27 cellular contexts compared by ENCODE assay signal in genomic region chr17:81690066-81690465, GRCh38.
"Had no signal": no experiment of that assay in that cellular context is flagged by ENCODE, and none has a peak within 500 bp of the region (broad histone marks: within the 10 kb centered on the region; RNA-seq: fewer than 3 reads in every experiment).

No MANE protein-coding gene starts in this region.

- ATAC-seq: activated T-cell treated with anti-CD3 and anti-CD28 coated beads, Interleukin-2, amount 50 U/mL, for 72 hours; foreskin keratinocyte; mucosa of descending colon; natural killer cell treated with Interleukin-12 subunit alpha and Interleukin-12 subunit beta and Interleukin-15 and Interleukin-18, amount 100 ng/mL, for 72 hours; sciatic nerve; T-cell had no signal

- H3K36me3 Mint-ChIP-seq: natural killer cell treated with Interleukin-12 subunit alpha and Interleukin-12 subunit beta and Interleukin-15 and Interleukin-18, amount 100 ng/mL, for 72 hours had no signal

- DNase-seq: activated CD4-positive, alpha-beta T cell treated with anti-CD3 and anti-CD28 coated beads for 4 hours; activated CD4-positive, alpha-beta T cell treated with anti-CD3 and anti-CD28 coated beads, Interleukin-2, amount 50 U/mL, for 4 hours; activated effector memory CD4-positive, alpha-beta T cell treated with Interleukin-2 at 50 U/mL for 16 hours; activated naive CD4-positive, alpha-beta T cell treated with Interleukin-2 at 50 U/mL for 16 hours; activated T-cell treated with anti-CD3 and anti-CD28 coated beads, Interleukin-2, amount 50 U/mL, for 72 hours; amniotic stem cell; brain microvascular endothelial cell; cortex of kidney; foreskin keratinocyte; islet precursor cell; left ventricle myocardium inferior; mesendoderm; mucosa of descending colon; posterior cingulate gyrus; stimulated activated CD4-positive, alpha-beta T cell treated with anti-CD3 and anti-CD28 coated beads, Interleukin-12 subunit alpha, Interleukin-12 subunit beta, amount 100 ng/mL, for 4 hours; stimulated activated CD4-positive, alpha-beta T cell treated with anti-CD3 and anti-CD28 coated beads, Interleukin-4, amount 100 ng/mL, for 1 hour; T-cell had no signal

- H3K27ac ChIP-seq: brain microvascular endothelial cell, esophagus muscularis mucosa, foreskin keratinocyte, left ventricle myocardium inferior, skin epidermis, thoracic aorta, upper lobe of left lung, vagina, VCaP had no signal

- H3K27me3 Mint-ChIP-seq: natural killer cell treated with Interleukin-12 subunit alpha and Interleukin-12 subunit beta and Interleukin-15 and Interleukin-18, amount 100 ng/mL, for 72 hours; stimulated activated naive CD8-positive, alpha-beta T cell treated with anti-CD3 and anti-CD28 coated beads, Interleukin-15, Interleukin-2, amounts not matched to agents 100 ng/mL and 50 ng/mL, for 24 hours; T-cell had no signal

- H3K9me3 Mint-ChIP-seq: activated T-cell treated with anti-CD3 and anti-CD28 coated beads, Interleukin-2, amount 50 U/mL, for 72 hours; natural killer cell treated with Interleukin-12 subunit alpha and Interleukin-12 subunit beta and Interleukin-15 and Interleukin-18, amount 100 ng/mL, for 72 hours; stimulated activated naive CD8-positive, alpha-beta T cell treated with anti-CD3 and anti-CD28 coated beads, Interleukin-15, Interleukin-2, amounts not matched to agents 100 ng/mL and 50 ng/mL, for 24 hours; T-cell had no signal

- H3K9me3 ChIP-seq: esophagus muscularis mucosa, left ventricle myocardium inferior, mucosa of descending colon, thoracic aorta, upper lobe of left lung, vagina had no signal

- H3K4me3 ChIP-seq: esophagus muscularis mucosa, left ventricle myocardium inferior, lung, mucosa of descending colon, skin epidermis, thoracic aorta, upper lobe of left lung, vagina had no signal

- H3K27ac Mint-ChIP-seq: activated T-cell treated with anti-CD3 and anti-CD28 coated beads, Interleukin-2, amount 50 U/mL, for 72 hours; natural killer cell treated with Interleukin-12 subunit alpha and Interleukin-12 subunit beta and Interleukin-15 and Interleukin-18, amount 100 ng/mL, for 72 hours; stimulated activated naive CD8-positive, alpha-beta T cell treated with anti-CD3 and anti-CD28 coated beads, Interleukin-15, Interleukin-2, amounts not matched to agents 100 ng/mL and 50 ng/mL, for 24 hours; T-cell had no signal

- H3K4me3 Mint-ChIP-seq: activated T-cell treated with anti-CD3 and anti-CD28 coated beads, Interleukin-2, amount 50 U/mL, for 72 hours; natural killer cell treated with Interleukin-12 subunit alpha and Interleukin-12 subunit beta and Interleukin-15 and Interleukin-18, amount 100 ng/mL, for 72 hours; stimulated activated naive CD8-positive, alpha-beta T cell treated with anti-CD3 and anti-CD28 coated beads, Interleukin-15, Interleukin-2, amounts not matched to agents 100 ng/mL and 50 ng/mL, for 24 hours; T-cell had no signal

- H3K27me3 ChIP-seq: brain microvascular endothelial cell, esophagus muscularis mucosa, foreskin keratinocyte, upper lobe of left lung, vagina had no signal
